Comparison of ENCODE assay signal across 28 cellular contexts in genomic region chr17:79415909-79416308, GRCh38.
"Had no signal": no experiment of that assay in that cellular context is flagged by ENCODE, and none has a peak within 500 bp of the region (broad histone marks: within the 10 kb centered on the region; RNA-seq: fewer than 3 reads in every experiment).

No MANE protein-coding gene starts in this region.

- H3K27ac ChIP-seq: colonic mucosa, epithelial cell of prostate, esophagus squamous epithelium, gastrocnemius medialis, heart right ventricle, left lung, lower lobe of right lung had no signal

- H3K36me3 ChIP-seq: colonic mucosa, esophagus squamous epithelium, gastrocnemius medialis, heart right ventricle, left lung, lower lobe of right lung had no signal

- H3K27ac Mint-ChIP-seq: dendritic cell treated with granulocyte-macrophage colony-stimulating factor and Interleukin-4, amounts not matched to agents 40 ng/mL and 50 ng/mL, for 4 days; effector memory CD8-positive, alpha-beta T cell; endodermal cell; mesothelial cell of epicardium; naive B cell had no signal

- DNase-seq: colonic mucosa; cortex of kidney; effector CD8-positive, alpha-beta T cell; effector memory CD8-positive, alpha-beta T cell; endodermal cell; erythroblast; esophagus squamous epithelium; foreskin fibroblast; foreskin melanocyte; gastrocnemius medialis; glutamatergic neuron; head of caudate nucleus; heart right ventricle; hippocampal formation; left cardiac atrium; left lung; left ventricle myocardium superior; lower lobe of right lung; mesenchymal stem cell; mucosa of descending colon; naive B cell had no signal

- H3K4me3 Mint-ChIP-seq: dendritic cell treated with granulocyte-macrophage colony-stimulating factor and Interleukin-4, amounts not matched to agents 40 ng/mL and 50 ng/mL, for 4 days; effector memory CD8-positive, alpha-beta T cell; endodermal cell; mesothelial cell of epicardium; naive B cell had no signal

- FAIRE-seq: endometrium, islet of Langerhans, keratinocyte had no signal

- H3K4me1 ChIP-seq: colonic mucosa, gastrocnemius medialis, heart right ventricle, left lung, lower lobe of right lung had no signal

- H3K4me1 Mint-ChIP-seq: mesothelial cell of epicardium, naive B cell had no signal

- H3K4me3 ChIP-seq: colonic mucosa, esophagus squamous epithelium, gastrocnemius medialis, heart right ventricle, left lung, lower lobe of right lung, mucosa of descending colon had no signal

- H3K36me3 Mint-ChIP-seq: mesothelial cell of epicardium, naive B cell had no signal

- H3K27me3 ChIP-seq: colonic mucosa had no signal

- H3K9me3 Mint-ChIP-seq: dendritic cell treated with granulocyte-macrophage colony-stimulating factor and Interleukin-4, amounts not matched to agents 40 ng/mL and 50 ng/mL, for 4 days; effector memory CD8-positive, alpha-beta T cell; endodermal cell; mesothelial cell of epicardium; naive B cell had no signal

- ATAC-seq: effector memory CD8-positive, alpha-beta T cell; esophagus mucosa; gastrocnemius medialis; heart right ventricle; left cardiac atrium; left lung; left ventricle myocardium superior; lower lobe of right lung; mucosa of descending colon had no signal

- H3K9me3 ChIP-seq: colonic mucosa, esophagus squamous epithelium, gastrocnemius medialis, heart right ventricle, left lung, lower lobe of right lung, mucosa of descending colon had no signal
